Comparison of ENCODE assay signal across 12 cellular contexts in genomic region chr2:40512246-40512645, GRCh38.
A peak's percentile ranks its signal among the peaks of the same experiment; 100 is the strongest.
DNase-seq lines count a peak whose midpoint lies in the region; ATAC-seq, FAIRE-seq and TF ChIP-seq lines count a peak whose summit lies in the region.
"Had no signal": no experiment of that assay in that cellular context is flagged by ENCODE, and none has a peak within 500 bp of the region (broad histone marks: within the 10 kb centered on the region; RNA-seq: fewer than 3 reads in every experiment).

No MANE protein-coding gene starts in this region.

- FAIRE-seq in H54 (lab: Jason Lieb, UNC) (peak; percentile 30), kidney (lab: Jason Lieb, UNC) (no peak)

- H3K4me1 Mint-ChIP-seq in dendritic cell treated with granulocyte-macrophage colony-stimulating factor and Interleukin-4, amounts not matched to agents 40 ng/mL and 50 ng/mL, for 4 days (ENCODE audit: low read depth): peaks cover 55% of the 10 kb centered on the region

- no peaks in the 10 kb centered on the region for H3K9me3 ChIP-seq in kidney (ENCODE audit: control insufficient read depth in 1 of 2, low read length in 2 of 2)

- H3K27ac Mint-ChIP-seq in dendritic cell treated with granulocyte-macrophage colony-stimulating factor and Interleukin-4, amounts not matched to agents 40 ng/mL and 50 ng/mL, for 4 days: peak overlapping the region; percentile 60
- H3K27ac Mint-ChIP-seq: T-helper 1 cell treated with Interleukin-12 subunit alpha and Interleukin-12 subunit beta and Interleukin-4 antibody, amounts not matched to agents 30 μg/mL and 1 μg/mL, for 36 hours had no signal

- H3K9ac ChIP-seq in kidney (ENCODE audit: low read length in 2 of 2): no peak overlapping the region

- intact Hi-C loops in dendritic cell treated with granulocyte-macrophage colony-stimulating factor and Interleukin-4, amounts not matched to agents 40 ng/mL and 50 ng/mL, for 4 days (cut with micrococcal nuclease): no loop called here
- intact Hi-C loops in kidney (cut with DNase I): no loop called here

- ATAC-seq in GM21576 (IDR thresholded peaks at IDR 0.05; ENCODE audit: unreplicated experiment) (no peak), HG03280 (IDR thresholded peaks at IDR 0.05; ENCODE audit: unreplicated experiment) (no peak)

- no peak for TF ChIP-seq CTCF in kidney (IDR thresholded peaks at IDR 0.05; ENCODE audit: borderline replicate concordance, extremely low read depth, insufficient read depth)

- no peak for TF ChIP-seq POLR2A in H54 (IDR thresholded peaks at IDR 0.05; ENCODE audit: low read depth, low read length)

- no peak overlapping the region for H3K4me3 Mint-ChIP-seq in dendritic cell treated with granulocyte-macrophage colony-stimulating factor and Interleukin-4, amounts not matched to agents 40 ng/mL and 50 ng/mL, for 4 days
- H3K4me3 Mint-ChIP-seq: T-helper 1 cell treated with Interleukin-12 subunit alpha and Interleukin-12 subunit beta and Interleukin-4 antibody, amounts not matched to agents 30 μg/mL and 1 μg/mL, for 36 hours had no signal

- peak overlapping the region in 1 of 2 donors; percentile 72 for H3K27ac ChIP-seq in kidney (ENCODE audit: low read depth in 2 of 2, low read length in 2 of 2)

- no peaks in the 10 kb centered on the region for H3K4me1 ChIP-seq in kidney (ENCODE audit: control insufficient read depth in 1 of 2, insufficient read depth in 1 of 2, low read depth in 1 of 2, low read length in 2 of 2)

- no peaks in the 10 kb centered on the region for H3K27me3 Mint-ChIP-seq in dendritic cell treated with granulocyte-macrophage colony-stimulating factor and Interleukin-4, amounts not matched to agents 40 ng/mL and 50 ng/mL, for 4 days

- H3K4me3 ChIP-seq in kidney (ENCODE audit: low read length in 2 of 2) (peak overlapping the region; percentile 16 to 49), skeletal muscle cell (ENCODE audit: low read depth, low read length) (peak overlapping the region; percentile 33)

- H3K9me3 Mint-ChIP-seq in dendritic cell treated with granulocyte-macrophage colony-stimulating factor and Interleukin-4, amounts not matched to agents 40 ng/mL and 50 ng/mL, for 4 days: no peaks in the 10 kb centered on the region
- H3K9me3 Mint-ChIP-seq: T-helper 1 cell treated with Interleukin-12 subunit alpha and Interleukin-12 subunit beta and Interleukin-4 antibody, amounts not matched to agents 30 μg/mL and 1 μg/mL, for 36 hours had no signal

- no peaks in the 10 kb centered on the region for H3K36me3 Mint-ChIP-seq in dendritic cell treated with granulocyte-macrophage colony-stimulating factor and Interleukin-4, amounts not matched to agents 40 ng/mL and 50 ng/mL, for 4 days (ENCODE audit: low read depth)

- DNase-seq in H54 (ENCODE audit: insufficient read length, low spot score) (no peak), kidney (no peak), skeletal muscle cell (ENCODE audit: low read depth) (no peak), NCI-H1694 treated with DMSO at 0.1 percent for 48 hours (lab: John Stamatoyannopoulos, UW) (no peak), kidney glomerular epithelial cell (lab: John Stamatoyannopoulos, UW) (no peak)
- DNase-seq: activated naive CD4-positive, alpha-beta T cell treated with anti-CD3 and anti-CD28 coated beads, Interleukin-2, amount 50 U/mL, for 16 hours; head of caudate nucleus; NCI-H2171 treated with DMSO at 0.1 percent for 48 hours had no signal

- H3K36me3 ChIP-seq in kidney (ENCODE audit: control insufficient read depth in 1 of 2, insufficient read depth in 2 of 2, low read length in 2 of 2): no peaks in the 10 kb centered on the region
